23 cellular contexts compared by ENCODE assay signal in genomic region chr15:95615436-95615835, GRCh38.
"Had no signal": no experiment of that assay in that cellular context is flagged by ENCODE, and none has a peak within 500 bp of the region (broad histone marks: within the 10 kb centered on the region; RNA-seq: fewer than 3 reads in every experiment).

No MANE protein-coding gene starts in this region.

- H3K4me3 Mint-ChIP-seq: immature natural killer cell; naive B cell; nephron progenitor cell; stimulated activated memory B cell treated with anti-CD40 and anti-IgM and Interleukin-4, amounts not matched to agents 10 μg/mL and 1 μg/mL and 100 μg/mL, for 72 hours; stimulated activated naive CD8-positive, alpha-beta T cell treated with anti-CD3 and anti-CD28 coated beads, Interleukin-15, amount 100 ng/mL, for 72 hours; type B pancreatic cell had no signal

- H3K9ac ChIP-seq: parathyroid adenoma had no signal

- H3K4me1 Mint-ChIP-seq: naive B cell; stimulated activated memory B cell treated with anti-CD40 and anti-IgM and Interleukin-4, amounts not matched to agents 10 μg/mL and 1 μg/mL and 100 μg/mL, for 72 hours had no signal

- H2AFZ ChIP-seq: parathyroid adenoma had no signal

- DNase-seq: caudate nucleus; cortex of kidney; dorsolateral prefrontal cortex; effector CD8-positive, alpha-beta T cell; glutamatergic neuron; immature natural killer cell; left lung; mesendoderm; naive B cell; nephron progenitor cell; right lobe of liver; spleen; stimulated activated CD4-positive, alpha-beta T cell treated with anti-CD3 and anti-CD28 coated beads, Interleukin-15, amount 100 ng/mL, for 24 hours; stimulated activated CD4-positive, alpha-beta T cell treated with anti-CD3 and anti-CD28 coated beads, Interleukin-1b, Interleukin-23, amount 100 ng/mL, for 48 hours; stimulated activated CD4-positive, alpha-beta T cell treated with anti-CD3 and anti-CD28 coated beads, Interleukin-4, amount 100 ng/mL, for 24 hours; stimulated activated naive CD8-positive, alpha-beta T cell treated with anti-CD3 and anti-CD28 coated beads, Interleukin-15, amount 100 ng/mL, for 72 hours; substantia nigra had no signal

- H3K27me3 ChIP-seq: left lung, right lobe of liver, spleen had no signal

- H3K4me1 ChIP-seq: left lung, parathyroid adenoma, prostate gland, spleen had no signal

- H3K36me3 ChIP-seq: left lung, prostate gland, right lobe of liver, spleen had no signal

- H3K4me3 ChIP-seq: dorsolateral prefrontal cortex, left lung, lung, prostate gland, right lobe of liver, spleen had no signal

- H3K27ac Mint-ChIP-seq: immature natural killer cell; naive B cell; nephron progenitor cell; stimulated activated memory B cell treated with anti-CD40 and anti-IgM and Interleukin-4, amounts not matched to agents 10 μg/mL and 1 μg/mL and 100 μg/mL, for 72 hours; type B pancreatic cell had no signal

- H3K27ac ChIP-seq: dorsolateral prefrontal cortex, left lung, parathyroid adenoma, prostate gland, right lobe of liver, spleen had no signal

- H3K36me3 Mint-ChIP-seq: naive B cell; stimulated activated memory B cell treated with anti-CD40 and anti-IgM and Interleukin-4, amounts not matched to agents 10 μg/mL and 1 μg/mL and 100 μg/mL, for 72 hours; type B pancreatic cell had no signal

- H3K9me3 ChIP-seq: left lung, prostate gland, right lobe of liver, spleen had no signal

- H3K27me3 Mint-ChIP-seq: naive B cell; stimulated activated memory B cell treated with anti-CD40 and anti-IgM and Interleukin-4, amounts not matched to agents 10 μg/mL and 1 μg/mL and 100 μg/mL, for 72 hours; stimulated activated naive CD8-positive, alpha-beta T cell treated with anti-CD3 and anti-CD28 coated beads, Interleukin-15, amount 100 ng/mL, for 72 hours; type B pancreatic cell had no signal

- H3K9me3 Mint-ChIP-seq: immature natural killer cell; stimulated activated memory B cell treated with anti-CD40 and anti-IgM and Interleukin-4, amounts not matched to agents 10 μg/mL and 1 μg/mL and 100 μg/mL, for 72 hours; type B pancreatic cell had no signal

- ATAC-seq: esophagus mucosa; left lung; stimulated activated memory B cell treated with anti-CD40 and anti-IgM and Interleukin-4, amounts not matched to agents 10 μg/mL and 1 μg/mL and 100 μg/mL, for 72 hours; stimulated activated naive CD8-positive, alpha-beta T cell treated with anti-CD3 and anti-CD28 coated beads, Interleukin-15, amount 100 ng/mL, for 72 hours had no signal
